In the genomic region with DNA sequence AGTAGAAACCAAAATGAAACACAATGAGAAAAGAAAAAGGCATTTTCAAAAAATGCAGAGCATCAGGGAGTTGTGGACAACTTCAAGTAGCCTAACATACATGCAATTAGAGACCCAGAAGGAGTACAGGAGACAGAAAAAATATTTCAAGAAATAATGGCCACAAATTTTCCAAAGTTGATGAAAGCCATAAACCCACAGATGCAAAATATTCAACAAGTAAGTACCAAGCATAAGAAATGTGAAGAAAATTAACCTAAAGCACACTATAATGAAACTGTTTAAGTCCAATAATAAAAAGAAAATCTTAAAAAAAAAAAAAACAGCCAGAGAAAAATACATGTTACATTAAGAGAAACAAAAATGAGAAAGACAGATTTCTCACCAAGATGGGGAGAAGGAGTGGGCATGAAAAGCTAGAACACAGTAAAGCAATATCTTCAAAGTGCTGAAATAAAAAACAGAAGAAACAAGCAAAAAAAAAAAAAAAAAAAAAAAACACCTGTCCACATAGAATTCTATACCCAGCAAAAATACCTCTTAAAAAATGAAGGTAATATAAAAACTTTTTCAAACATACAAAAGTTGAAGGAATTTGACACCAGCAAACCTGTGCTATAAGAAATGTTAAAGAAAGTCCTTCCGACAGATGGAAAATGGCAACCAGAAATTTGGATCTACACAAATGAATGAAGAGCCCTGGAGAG, we compare ENCODE assay signal across 29 cellular contexts.
"Had no signal": no experiment of that assay in that cellular context is flagged by ENCODE, and none has a peak within 500 bp of the region (broad histone marks: within the 10 kb centered on the region; RNA-seq: fewer than 3 reads in every experiment).

No MANE protein-coding gene starts in this region.

- ATAC-seq: activated T-cell treated with anti-CD3 and anti-CD28 coated beads, Interleukin-2, amount 50 U/mL, for 4 hours; body of pancreas had no signal

- H3K27ac ChIP-seq: ascending aorta, body of pancreas, breast epithelium, VCaP had no signal

- H3K4me3 ChIP-seq: ascending aorta, body of pancreas, breast epithelium had no signal

- H3K9me3 ChIP-seq: body of pancreas had no signal

- DNase-seq: activated B cell treated with CpG ODN at 0.5 μM for 24 hours; activated CD4-positive, alpha-beta memory T cell treated with anti-CD3 and anti-CD28 coated beads for 36 hours; activated CD4-positive, alpha-beta T cell treated with anti-CD3 and anti-CD28 coated beads for 4 hours; activated CD4-positive, alpha-beta T cell treated with anti-CD3 and anti-CD28 coated beads, Interleukin-2, amount 50 U/mL, for 1 hour; activated CD4-positive, CD25-positive, alpha-beta regulatory T cell treated with anti-CD3 and anti-CD28 coated beads, Interleukin-2, amount 50 U/mL, for 72 hours; activated CD8-positive, alpha-beta memory T cell treated with anti-CD3 and anti-CD28 coated beads, Interleukin-2, amount 50 U/mL, for 4 hours; activated naive CD4-positive, alpha-beta T cell treated with anti-CD3 and anti-CD28 coated beads, Interleukin-2, amount 10 ng/mL, durations not matched to agents 7 days and 5 days; activated naive CD8-positive, alpha-beta T cell treated with anti-CD3 and anti-CD28 coated beads for 36 hours; activated T-cell treated with anti-CD3 and anti-CD28 coated beads for 4 hours; activated T-cell treated with anti-CD3 and anti-CD28 coated beads, Interleukin-2, amount 50 U/mL, for 4 hours; amygdala; body of pancreas; NCI-H1092 treated with DMSO at 0.1 percent for 48 hours; NCI-H1417 treated with DMSO at 0.1 percent for 48 hours; NCI-H187 treated with DMSO at 0.1 percent for 48 hours; NCI-H2081; NCI-H2171; NCI-H510A; NCI-H526; NCI-H748 treated with DMSO at 0.1 percent for 48 hours; NK-92 treated with Interleukin-12 subunit alpha and Interleukin-12 subunit beta, amount 100 ng/mL, for 24 hours; Right ventricle myocardium superior; SW 1271; T-helper 1 cell; T-helper 2 cell; T-helper 9 cell had no signal

- H3K4me1 ChIP-seq: ascending aorta, body of pancreas, breast epithelium had no signal

- H3K36me3 ChIP-seq: ascending aorta, breast epithelium had no signal

- H3K27me3 ChIP-seq: ascending aorta, body of pancreas, breast epithelium had no signal
